Comparison of ENCODE assay signal across 15 cellular contexts in genomic region chr1:43300661-43301094, GRCh38. TPM values are rescaled to one million over a fixed set of nuclear protein-coding genes. Genes with fewer than 3 reads are reported as not detected.
A peak's percentile ranks its signal among the peaks of the same experiment; 100 is the strongest.
DNase-seq lines count a peak whose midpoint lies in the region; FAIRE-seq and TF ChIP-seq lines count a peak whose summit lies in the region.
"Had no signal": no experiment of that assay in that cellular context is flagged by ENCODE, and none has a peak within 500 bp of the region (broad histone marks: within the 10 kb centered on the region; RNA-seq: fewer than 3 reads in every experiment).

Gene TIE1 (plus strand): TSS chr1:43300982. CDS start chr1:43301072, 90 bp downstream.

- H3K9me3 Mint-ChIP-seq in endothelial cell (ENCODE audit: unreplicated experiment) = no peaks in the 10 kb centered on the region
- H3K9me3 Mint-ChIP-seq: CD14-positive monocyte had no signal

- TF ChIP-seq CTCF in endothelial cell (IDR thresholded peaks at IDR 0.05; ENCODE audit: unreplicated experiment) = no peak
- no peak for TF ChIP-seq CTCF in RWPE1 (conservative IDR thresholded peaks at IDR 0.05; ENCODE audit: low read depth)

- peaks cover 75% of the 10 kb centered on the region for H3K4me1 Mint-ChIP-seq in endothelial cell (ENCODE audit: unreplicated experiment)

- FAIRE-seq in GM12891 (lab: Jason Lieb, UNC) = no peak

- peak; percentile 19 to 29 for DNase-seq in Kasumi-1 (lab: John Stamatoyannopoulos, UW)
- DNase-seq in endothelial cell (ENCODE audit: low spot score) = peak; percentile 79
- no peak for DNase-seq in SKM-1 (lab: John Stamatoyannopoulos, UW; ENCODE audit: unreplicated experiment)
- DNase-seq in GM12891 (ENCODE audit: insufficient read length, low spot score) = no peak
- DNase-seq in NCI-H2107 treated with DMSO at 0.1 percent for 48 hours (lab: John Stamatoyannopoulos, UW; ENCODE audit: unreplicated experiment) = no peak
- DNase-seq in RWPE1 (ENCODE audit: low spot score) = no peak
- DNase-seq: activated CD4-positive, alpha-beta T cell treated with anti-CD3 and anti-CD28 coated beads, Interleukin-2, amount 50 U/mL, for 48 hours; MV-4-11; NCI-H526 treated with DMSO at 0.1 percent for 48 hours; retina had no signal

- whole genome bisulfite sequencing in mesodermal cell (ENCODE audit: insufficient coverage in 2 of 2), 2 experiments = 80 to 94% methylated on average over 1 to 4 of the region's 5 CpGs

- CTCF ChIA-PET in RWPE1 (lab: Yijun Ruan, JAX) = no interaction called here

- no peaks in the 10 kb centered on the region for H3K9me3 ChIP-seq in mesodermal cell (ENCODE audit: control insufficient read depth, low read length)

- peak within 1 kb of the TSS; percentile 36 for H3K27ac ChIP-seq in mesodermal cell (ENCODE audit: low read depth, low read length, severe bottlenecking)
- H3K27ac ChIP-seq in temporal lobe (ENCODE audit: low read depth, low read length) = peak within 1 kb of the TSS; percentile 77
- no peak within 1 kb of the TSS for H3K27ac ChIP-seq in RWPE1
- H3K27ac ChIP-seq: epithelial cell of prostate, SK-N-MC had no signal

- H3K27ac Mint-ChIP-seq in endothelial cell (ENCODE audit: unreplicated experiment) = peak within 1 kb of the TSS; percentile 99
- H3K27ac Mint-ChIP-seq: CD14-positive monocyte had no signal

- TF ChIP-seq POLR2A in GM12891 (IDR thresholded peaks at IDR 0.05; ENCODE audit: low read depth, low read length) = no peak

- peaks cover 3% of the 10 kb centered on the region for H3K4me1 ChIP-seq in mesodermal cell (ENCODE audit: control insufficient read depth, insufficient read depth, low read length, poor library complexity, severe bottlenecking)

- peak within 1 kb of the TSS; percentile 97 for H3K4me3 Mint-ChIP-seq in endothelial cell (ENCODE audit: unreplicated experiment)
- H3K4me3 Mint-ChIP-seq: CD14-positive monocyte had no signal

- POLR2A ChIA-PET in RWPE1 (lab: Yijun Ruan, JAX; ENCODE audit: low non-redundant PET) = no interaction called here

- H3K27me3 Mint-ChIP-seq in endothelial cell (ENCODE audit: unreplicated experiment) = peaks cover 16% of the 10 kb centered on the region

- H3K36me3 Mint-ChIP-seq in endothelial cell (ENCODE audit: low read depth, unreplicated experiment) = peaks cover 31% of the 10 kb centered on the region
- H3K36me3 Mint-ChIP-seq: CD14-positive monocyte had no signal

- no peaks in the 10 kb centered on the region for H3K36me3 ChIP-seq in mesodermal cell (ENCODE audit: control insufficient read depth, insufficient read depth, low read length)

- H3K4me3 ChIP-seq in mesodermal cell (ENCODE audit: extremely low read depth, insufficient read depth, low read length, poor library complexity, severe bottlenecking) = peak within 1 kb of the TSS; percentile 27
- H3K4me3 ChIP-seq: SK-N-MC had no signal

TF ChIP-seq in GM12891, 5 proteins besides CTCF, POLR2A, EP300 and RAD21:
- TF ChIP-seq SPI1 (IDR thresholded peaks at IDR 0.05; ENCODE audit: low read depth, low read length) = no peak
- TF ChIP-seq TAF1 (IDR thresholded peaks at IDR 0.05; ENCODE audit: low read depth, low read length) = no peak

RNA-seq across cellular contexts. Expression of gene TIE1, which starts in this region (rescaled TPM):
- 643 TPM for total RNA-seq in endothelial cell (ENCODE audit: unreplicated experiment)
- polyA plus RNA-seq in mesodermal cell (2013, experiment 1 of 2) = 53.4 TPM
- polyA plus RNA-seq in mesodermal cell (2013, experiment 2 of 2) = 35.6 TPM
- total RNA-seq in temporal lobe = 9.6 TPM
- 3.6 TPM for polyA plus RNA-seq in GM12891 (2012; ENCODE audit: low read depth, missing spikeins)
- polyA plus RNA-seq: CD14-positive monocyte had no signal

Comparison
In these comparisons a context has a peak if more than half of its experiments do, and no peak if none do; other contexts are left out.
1. RNA of gene TIE1 (total RNA-seq): 643 TPM in endothelial cell (single experiment); 9.6 TPM in temporal lobe (single experiment); every median in the first group is over 10 times any median in the second.
2. DNase-seq: peak in Kasumi-1 (2 of 2) and endothelial cell (single experiment); none in SKM-1 (single experiment), GM12891 (single experiment), NCI-H2107 treated with DMSO at 0.1 percent for 48 hours (single experiment) and RWPE1 (single experiment).